In the genomic region with DNA sequence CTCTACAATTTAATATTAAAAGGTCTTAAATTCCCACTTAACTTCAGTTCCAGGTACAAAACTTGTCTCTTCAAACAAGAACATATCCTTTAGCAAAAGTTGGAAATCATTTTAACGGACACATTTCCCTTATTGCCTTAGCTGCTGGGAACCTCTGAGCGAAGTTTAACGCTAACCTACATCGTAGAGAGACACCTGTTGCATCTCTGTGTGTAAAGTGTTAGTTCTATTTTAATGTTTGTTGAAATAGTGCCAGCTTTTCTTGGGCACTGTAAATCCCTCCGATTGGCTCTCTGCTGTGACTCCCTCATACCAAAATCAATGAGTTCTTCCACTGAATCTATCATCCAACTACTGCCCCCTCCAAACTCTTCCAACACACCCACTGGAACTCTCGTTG, we compare ENCODE assay signal across 1 cellular context.
TF ChIP-seq lines count a peak whose summit lies in the region.

No MANE protein-coding gene starts in this region.

TF ChIP-seq in A549, 52 proteins besides CTCF, POLR2A, EP300 and RAD21 (continued from another document):
- TF ChIP-seq, protein P1, sequence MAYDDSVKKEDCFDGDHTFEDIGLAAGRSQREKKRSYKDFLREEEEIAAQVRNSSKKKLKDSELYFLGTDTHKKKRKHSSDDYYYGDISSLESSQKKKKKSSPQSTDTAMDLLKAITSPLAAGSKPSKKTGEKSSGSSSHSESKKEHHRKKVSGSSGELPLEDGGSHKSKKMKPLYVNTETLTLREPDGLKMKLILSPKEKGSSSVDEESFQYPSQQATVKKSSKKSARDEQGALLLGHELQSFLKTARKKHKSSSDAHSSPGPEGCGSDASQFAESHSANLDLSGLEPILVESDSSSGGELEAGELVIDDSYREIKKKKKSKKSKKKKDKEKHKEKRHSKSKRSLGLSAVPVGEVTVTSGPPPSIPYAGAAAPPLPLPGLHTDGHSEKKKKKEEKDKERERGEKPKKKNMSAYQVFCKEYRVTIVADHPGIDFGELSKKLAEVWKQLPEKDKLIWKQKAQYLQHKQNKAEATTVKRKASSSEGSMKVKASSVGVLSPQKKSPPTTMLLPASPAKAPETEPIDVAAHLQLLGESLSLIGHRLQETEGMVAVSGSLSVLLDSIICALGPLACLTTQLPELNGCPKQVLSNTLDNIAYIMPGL (CRISPR knock-in tag; IDR thresholded peaks at IDR 0.05; ENCODE audit: borderline replicate concordance) = no peak
- no peak for TF ChIP-seq KDM1A (IDR thresholded peaks at IDR 0.05; ENCODE audit: low read depth)
- no peak for TF ChIP-seq ZC3H11A (IDR thresholded peaks at IDR 0.05)
- no peak for TF ChIP-seq ESRRA (IDR thresholded peaks at IDR 0.05; ENCODE audit: borderline replicate concordance, low read length)
- no peak for TF ChIP-seq RFX5 (IDR thresholded peaks at IDR 0.05)
- TF ChIP-seq TP53 (CRISPR knock-in tag; IDR thresholded peaks at IDR 0.05) = no peak
- no peak for TF ChIP-seq EHF (CRISPR knock-in tag; IDR thresholded peaks at IDR 0.05)
- TF ChIP-seq RARB (CRISPR knock-in tag; IDR thresholded peaks at IDR 0.05) = no peak
- TF ChIP-seq FOXS1 (CRISPR knock-in tag; IDR thresholded peaks at IDR 0.05) = no peak
- no peak for TF ChIP-seq E2F6 (IDR thresholded peaks at IDR 0.05; ENCODE audit: borderline replicate concordance, low read depth)
- TF ChIP-seq CHD4 (IDR thresholded peaks at IDR 0.05; ENCODE audit: borderline replicate concordance) = no peak
- TF ChIP-seq NFE2L2 (conservative IDR thresholded peaks at IDR 0.05; ENCODE audit: low read length) = no peak
TF ChIP-seq in A549: peak in this region for 0.
